Comparison of ENCODE assay signal across 12 cellular contexts in genomic region chr14:88352299-88353097, GRCh38. TPM values are rescaled to one million over a fixed set of nuclear protein-coding genes. Genes with fewer than 3 reads are reported as not detected.
DNase-seq lines count a peak whose midpoint lies in the region; ATAC-seq, FAIRE-seq and TF ChIP-seq lines count a peak whose summit lies in the region.
"Had no signal": no experiment of that assay in that cellular context is flagged by ENCODE, and none has a peak within 500 bp of the region (broad histone marks: within the 10 kb centered on the region; RNA-seq: fewer than 3 reads in every experiment).

No MANE protein-coding gene starts in this region.

- TF ChIP-seq POLR2A in GM18505 (IDR thresholded peaks at IDR 0.05; ENCODE audit: borderline replicate concordance, extremely low read depth, insufficient read depth, insufficient read length): no peak
- no peak for TF ChIP-seq POLR2A in GM12891 (IDR thresholded peaks at IDR 0.05; ENCODE audit: low read depth, low read length)

- peak; percentile 12 for DNase-seq in DMS 273 (lab: John Stamatoyannopoulos, UW; ENCODE audit: unreplicated experiment)
- DNase-seq in DMS 273 treated with DMSO at 0.1 percent for 48 hours (lab: John Stamatoyannopoulos, UW): no peak
- peak; percentile 99 for DNase-seq in NCI-H524 treated with DMSO at 0.1 percent for 48 hours (lab: John Stamatoyannopoulos, UW)
- peak; percentile 6 for DNase-seq in fibroblast of mammary gland (ENCODE audit: low read depth)
- DNase-seq in superior temporal gyrus (ENCODE audit: extremely low spot score): peak; percentile 85
- no peak for DNase-seq in GM12891 (ENCODE audit: insufficient read length, low spot score)
- DNase-seq: EL, mucosa of descending colon, small intestine had no signal

- TF ChIP-seq CTCF in fibroblast of mammary gland (conservative IDR thresholded peaks at IDR 0.05; ENCODE audit: control insufficient read depth, insufficient read depth, low read depth, low read length): no peak

- no peak overlapping the region for H3K4me3 ChIP-seq in fibroblast of mammary gland (ENCODE audit: control insufficient read depth, low read depth, low read length)
- H3K4me3 ChIP-seq: mucosa of descending colon had no signal

- ATAC-seq in GM18505 (IDR thresholded peaks at IDR 0.05; ENCODE audit: unreplicated experiment): no peak
- no peak for ATAC-seq in HG03196 (IDR thresholded peaks at IDR 0.05; ENCODE audit: unreplicated experiment)
- ATAC-seq: mucosa of descending colon had no signal

- no peak for FAIRE-seq in GM12891 (lab: Jason Lieb, UNC)
- FAIRE-seq: GM18507, small intestine had no signal

TF ChIP-seq in GM12891, 5 proteins besides CTCF, POLR2A, EP300 and RAD21:
- no peak for TF ChIP-seq POU2F2 (IDR thresholded peaks at IDR 0.05; ENCODE audit: low read depth, low read length)
- no peak for TF ChIP-seq SPI1 (IDR thresholded peaks at IDR 0.05; ENCODE audit: low read depth, low read length)
- TF ChIP-seq PAX5 (IDR thresholded peaks at IDR 0.05; ENCODE audit: insufficient read depth, low read length, severe bottlenecking): no peak
- no peak for TF ChIP-seq POLR2AphosphoS5 (IDR thresholded peaks at IDR 0.05; ENCODE audit: low read depth, low read length)
- TF ChIP-seq TAF1 (IDR thresholded peaks at IDR 0.05; ENCODE audit: low read depth, low read length): no peak

RNA-seq across cellular contexts. Expression of gene KCNK10, which starts 29.4 kb away (rescaled TPM):
- polyA plus RNA-seq in GM12891 (2012; ENCODE audit: low read depth, missing spikeins): not detected

RNA-seq across cellular contexts. Expression of gene SPATA7, which starts 33.0 kb away (rescaled TPM):
- 2.6 TPM for polyA plus RNA-seq in GM12891 (2012; ENCODE audit: low read depth, missing spikeins)

Comparison
In these comparisons a context has a peak if more than half of its experiments do, and no peak if none do; other contexts are left out.
1. DNase-seq: peak in DMS 273 (single experiment), NCI-H524 treated with DMSO at 0.1 percent for 48 hours (single experiment), fibroblast of mammary gland (single experiment) and superior temporal gyrus (single experiment); none in DMS 273 treated with DMSO at 0.1 percent for 48 hours (single experiment) and GM12891 (single experiment).